Comparison of ENCODE assay signal across 9 cellular contexts in the genomic region with DNA sequence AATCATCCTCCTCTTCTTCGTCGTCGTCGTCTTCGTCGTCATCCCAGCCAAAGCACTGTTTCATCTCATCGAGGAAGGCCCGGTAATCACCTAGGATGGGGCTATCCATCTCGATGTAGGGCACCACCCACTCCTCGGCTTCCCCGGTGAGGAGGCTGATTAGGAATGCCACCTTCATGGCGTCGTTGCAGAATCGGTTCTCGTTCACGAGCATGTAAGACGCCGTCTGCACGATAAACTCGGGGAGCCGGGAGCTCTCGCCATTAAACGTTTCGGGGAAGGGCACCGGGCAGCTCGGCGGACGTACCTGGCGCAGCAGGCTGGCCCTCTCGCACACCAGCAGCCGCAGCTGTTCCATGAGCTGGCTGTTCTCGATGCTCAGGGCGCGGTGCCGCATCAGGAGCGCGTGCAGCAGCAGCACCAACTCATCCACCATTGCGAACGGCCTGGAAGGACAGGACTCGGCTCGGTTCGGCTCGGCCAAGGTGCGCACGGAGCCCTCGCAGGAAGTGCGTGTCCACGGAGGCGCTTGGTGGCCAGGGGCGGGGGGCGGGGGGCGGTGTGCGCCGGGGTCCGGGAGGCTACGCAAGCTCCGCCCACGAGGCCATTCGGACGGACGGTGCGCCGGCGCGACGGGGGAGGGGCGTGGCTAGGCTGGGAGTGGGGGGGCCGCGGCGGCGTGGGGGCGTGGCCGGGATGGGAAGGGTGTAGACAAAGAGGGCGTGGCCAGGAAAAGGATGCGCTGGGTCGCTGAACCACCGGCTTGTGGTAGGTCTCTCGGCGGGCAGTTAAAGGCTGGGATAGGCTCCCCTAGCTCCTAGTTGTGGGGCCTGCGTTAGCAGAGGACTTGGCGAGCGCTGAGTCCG. TPM values are rescaled to one million over a fixed set of nuclear protein-coding genes. Genes with fewer than 3 reads are reported as not detected.
DNase-seq lines count a peak whose midpoint lies in the region; ATAC-seq lines count a peak whose summit lies in the region.
"Had no signal": no experiment of that assay in that cellular context is flagged by ENCODE, and none has a peak within 500 bp of the region (broad histone marks: within the 10 kb centered on the region; RNA-seq: fewer than 3 reads in every experiment).

A gene (minus strand): TSS at position 544 of the 866 bp plus-strand sequence. CDS start 108 bp downstream, at position 436.

- POLR2A ChIA-PET in activated CD4-positive, alpha-beta memory T cell treated with anti-CD3 and anti-CD28 coated beads for 36 hours (lab: Charles Lee) = interaction anchor here (0.6 kb wide), 1 partner anchor 260 kb away, joined by 3 read pairs; no protein-coding TSS in a partner anchor

- intact Hi-C loops in activated CD4-positive, alpha-beta memory T cell treated with anti-CD3 and anti-CD28 coated beads for 36 hours (cut with micrococcal nuclease) = no loop called here
- intact Hi-C loops in dendritic cell treated with granulocyte-macrophage colony-stimulating factor and Interleukin-4, amounts not matched to agents 40 ng/mL and 50 ng/mL, for 4 days (cut with micrococcal nuclease) = no loop called here

- no peaks in the 10 kb centered on the region for H3K9me3 Mint-ChIP-seq in activated CD4-positive, alpha-beta memory T cell treated with anti-CD3 and anti-CD28 coated beads for 36 hours
- H3K9me3 Mint-ChIP-seq in dendritic cell treated with granulocyte-macrophage colony-stimulating factor and Interleukin-4, amounts not matched to agents 40 ng/mL and 50 ng/mL, for 4 days = no peaks in the 10 kb centered on the region

- peak within 1 kb of the TSS; percentile 80 for H3K4me3 Mint-ChIP-seq in activated CD4-positive, alpha-beta memory T cell treated with anti-CD3 and anti-CD28 coated beads for 36 hours
- H3K4me3 Mint-ChIP-seq in dendritic cell treated with granulocyte-macrophage colony-stimulating factor and Interleukin-4, amounts not matched to agents 40 ng/mL and 50 ng/mL, for 4 days = peak within 1 kb of the TSS; percentile 45

- CTCF ChIA-PET in activated CD4-positive, alpha-beta memory T cell treated with anti-CD3 and anti-CD28 coated beads for 36 hours (lab: Charles Lee) = no interaction called here

- no peaks in the 10 kb centered on the region for H3K36me3 Mint-ChIP-seq in activated CD4-positive, alpha-beta memory T cell treated with anti-CD3 and anti-CD28 coated beads for 36 hours
- no peaks in the 10 kb centered on the region for H3K36me3 Mint-ChIP-seq in dendritic cell treated with granulocyte-macrophage colony-stimulating factor and Interleukin-4, amounts not matched to agents 40 ng/mL and 50 ng/mL, for 4 days (ENCODE audit: low read depth)

- H3K27ac Mint-ChIP-seq in activated CD4-positive, alpha-beta memory T cell treated with anti-CD3 and anti-CD28 coated beads for 36 hours = peak within 1 kb of the TSS; percentile 38
- H3K27ac Mint-ChIP-seq in dendritic cell treated with granulocyte-macrophage colony-stimulating factor and Interleukin-4, amounts not matched to agents 40 ng/mL and 50 ng/mL, for 4 days = no peak within 1 kb of the TSS

- no peak for ATAC-seq in GM21515 (IDR thresholded peaks at IDR 0.05; ENCODE audit: unreplicated experiment)
- ATAC-seq: HCT116 had no signal

- H3K27me3 Mint-ChIP-seq in activated CD4-positive, alpha-beta memory T cell treated with anti-CD3 and anti-CD28 coated beads for 36 hours = no peaks in the 10 kb centered on the region
- peaks cover 12% of the 10 kb centered on the region for H3K27me3 Mint-ChIP-seq in dendritic cell treated with granulocyte-macrophage colony-stimulating factor and Interleukin-4, amounts not matched to agents 40 ng/mL and 50 ng/mL, for 4 days

- peaks cover 8% of the 10 kb centered on the region for H3K4me1 Mint-ChIP-seq in activated CD4-positive, alpha-beta memory T cell treated with anti-CD3 and anti-CD28 coated beads for 36 hours (ENCODE audit: low read depth)
- H3K4me1 Mint-ChIP-seq in dendritic cell treated with granulocyte-macrophage colony-stimulating factor and Interleukin-4, amounts not matched to agents 40 ng/mL and 50 ng/mL, for 4 days (ENCODE audit: low read depth) = no peaks in the 10 kb centered on the region

- peak; percentile 55 for DNase-seq in COLO829 (ENCODE audit: low spot score)
- peak; percentile 80 for DNase-seq in NCI-H146 (lab: John Stamatoyannopoulos, UW)
- peak; percentile 88 for DNase-seq in activated CD4-positive, alpha-beta memory T cell treated with anti-CD3 and anti-CD28 coated beads for 36 hours
- DNase-seq in left kidney (ENCODE audit: low read depth, low spot score) = peak; percentile 92
- DNase-seq in stimulated activated CD4-positive, alpha-beta T cell treated with anti-CD3 and anti-CD28 coated beads, Interleukin-1b, Interleukin-23, amount 100 ng/mL, for 24 hours (ENCODE audit: low read depth in 4 of 4, low spot score in 1 of 4) = peak; percentile 28 to 60 (median 56)
- no peak for DNase-seq in RKO (ENCODE audit: low spot score)

RNA-seq across cellular contexts. Expression of the gene that starts here (rescaled TPM):
- total RNA-seq in activated CD4-positive, alpha-beta memory T cell treated with anti-CD3 and anti-CD28 coated beads for 36 hours = 1 to 10 TPM; 8.7 TPM
